Comparison of ENCODE assay signal across 8 cellular contexts in the genomic region with DNA sequence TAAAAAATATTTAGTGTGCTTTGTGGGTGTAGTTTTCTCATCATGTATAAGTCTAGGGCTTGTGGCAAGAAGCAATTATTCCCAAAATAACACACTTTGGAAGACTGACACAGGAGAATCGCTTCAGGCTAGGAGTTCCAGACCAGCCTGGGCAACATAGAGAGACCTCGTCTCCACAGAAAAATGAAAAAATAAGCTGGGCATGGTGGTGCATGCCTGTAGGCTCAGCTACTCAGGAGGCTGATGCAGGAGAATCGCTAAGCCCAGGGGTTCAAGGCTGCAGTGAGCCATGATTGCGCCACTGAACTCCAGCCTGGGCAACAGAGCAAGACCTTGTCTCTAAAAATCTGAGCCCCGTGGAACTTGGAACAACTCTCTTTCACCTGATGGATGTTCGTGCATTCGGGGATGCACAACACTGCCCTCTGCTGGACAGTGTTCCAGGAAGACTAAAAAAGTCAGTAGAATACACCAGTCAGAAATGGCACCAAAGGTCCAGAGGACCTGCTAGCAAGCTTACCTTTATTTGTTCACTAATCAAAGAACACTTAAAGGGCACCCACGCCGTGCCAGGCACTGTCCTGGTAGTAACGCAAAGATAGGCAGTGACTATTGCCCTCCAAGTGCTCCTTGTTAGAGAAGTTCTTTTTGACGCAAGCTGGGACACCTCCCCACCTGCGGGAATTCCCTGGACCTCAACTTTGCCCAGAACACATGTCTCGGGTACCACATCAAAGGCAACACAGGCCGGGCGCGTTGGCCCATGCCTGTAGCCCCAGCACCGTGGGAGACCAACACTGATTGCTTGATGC.
A peak's percentile ranks its signal among the peaks of the same experiment; 100 is the strongest.
DNase-seq lines count a peak whose midpoint lies in the region; ATAC-seq, FAIRE-seq and TF ChIP-seq lines count a peak whose summit lies in the region.

No MANE protein-coding gene starts in this region.

- H3K9me3 ChIP-seq in neuronal stem cell (replicated peaks in 1 of 2; ENCODE audit: control insufficient read depth in 2 of 2, insufficient read depth in 1 of 2, low read depth in 1 of 2, low read length in 2 of 2) (no peaks in the 10 kb centered on the region), vagina (peaks cover 12% of the 10 kb centered on the region)

- H2BK5ac ChIP-seq in neuronal stem cell (ENCODE audit: low read length): no peak overlapping the region

- H3K9ac ChIP-seq in neuronal stem cell (ENCODE audit: low read depth, low read length, poor library complexity): no peak overlapping the region

- peak; percentile 54 for ATAC-seq in HG02610 (IDR thresholded peaks at IDR 0.05; ENCODE audit: unreplicated experiment)

- FAIRE-seq in D721Med (lab: Jason Lieb, UNC): no peak

- intact Hi-C loops in vagina (cut with DNase I): no loop called here

- H3K27me3 ChIP-seq in neuronal stem cell (ENCODE audit: control insufficient read depth in 3 of 3, insufficient read depth in 3 of 3, low read depth in 1 of 3, low read length in 3 of 3) (no peaks in the 10 kb centered on the region), vagina (no peaks in the 10 kb centered on the region)

- H4K91ac ChIP-seq in neuronal stem cell (ENCODE audit: low read depth, low read length, poor library complexity): no peak overlapping the region

- H3K4me1 ChIP-seq in neuronal stem cell (ENCODE audit: control insufficient read depth in 2 of 2, insufficient read depth in 1 of 2, low read depth in 1 of 2, low read length in 2 of 2) (peaks cover 0 to 2% of the 10 kb centered on the region in 2 donors), vagina (no peaks in the 10 kb centered on the region)

- no peak overlapping the region for H3K14ac ChIP-seq in neuronal stem cell (ENCODE audit: low read length)

- no peak overlapping the region for H2AK5ac ChIP-seq in neuronal stem cell (ENCODE audit: low read depth, low read length)

- no peak overlapping the region for H4K8ac ChIP-seq in neuronal stem cell (ENCODE audit: low read depth, low read length)

- H2BK120ac ChIP-seq in neuronal stem cell (ENCODE audit: low read depth, low read length): no peak overlapping the region

- H3K4me3 ChIP-seq in neuronal stem cell (ENCODE audit: low read length in 2 of 2) (peak overlapping the region in 1 of 2 donors; percentile 44), vagina (no peak overlapping the region)

- no peaks in the 10 kb centered on the region for H3K36me3 ChIP-seq in neuronal stem cell (replicated peaks in 1 of 2; ENCODE audit: control insufficient read depth in 2 of 2, insufficient read depth in 2 of 2, low read length in 2 of 2)
- H3K36me3 ChIP-seq in vagina: no peaks in the 10 kb centered on the region

- no peak overlapping the region for H2BK15ac ChIP-seq in neuronal stem cell (ENCODE audit: low read length)

- H3K23ac ChIP-seq in neuronal stem cell (ENCODE audit: low read depth, low read length, poor library complexity): no peak overlapping the region

- no peak overlapping the region for H3K18ac ChIP-seq in neuronal stem cell (ENCODE audit: low read length)

- no peak for TF ChIP-seq POLR2A in vagina (IDR thresholded peaks at IDR 0.05)

- H3K4me2 ChIP-seq in neuronal stem cell (ENCODE audit: insufficient read depth, low read length, poor library complexity, severe bottlenecking): no peak overlapping the region

- no peak overlapping the region for H2AFZ ChIP-seq in neuronal stem cell (ENCODE audit: low read length)

- DNase-seq in D721Med (ENCODE audit: insufficient read length, low spot score) (peak; percentile 45), NCI-H82 (lab: John Stamatoyannopoulos, UW) (peak; percentile 82), activated T-cell treated with anti-CD3 and anti-CD28 coated beads for 1 hour (ENCODE audit: low read depth) (peak; percentile 29), fibroblast of the conjunctiva (ENCODE audit: low read depth) (peak; percentile 9), neuronal stem cell (ENCODE audit: low spot score) (peak; percentile 72), vagina (ENCODE audit: extremely low spot score in 2 of 2) (no peak), epidermal melanocyte (ENCODE audit: insufficient read length, low spot score) (no peak)

- TF ChIP-seq CTCF in D721Med (IDR thresholded peaks at IDR 0.05; ENCODE audit: insufficient read depth, missing control alignments): peak; percentile 70
- TF ChIP-seq CTCF in vagina (IDR thresholded peaks at IDR 0.05): peak; percentile 12 to 37 (median 26)

- no peak overlapping the region for H3K4ac ChIP-seq in neuronal stem cell (ENCODE audit: low read length)

- no peak overlapping the region for H2BK12ac ChIP-seq in neuronal stem cell (ENCODE audit: low read length)

- H3K79me1 ChIP-seq in neuronal stem cell (ENCODE audit: low read depth, low read length): no peaks in the 10 kb centered on the region

- WGBS in neuronal stem cell (ENCODE audit: extremely low coverage in 2 of 2, insufficient read length in 2 of 2, insufficient replicate concordance in 1 of 2), 2 donors: no CpG with 5 or more reads among the region's 17 CpGs

- H3K27ac ChIP-seq in neuronal stem cell (replicated peaks; ENCODE audit: low read length): no peak overlapping the region
- no peak overlapping the region for H3K27ac ChIP-seq in vagina

Comparison
In these comparisons a context has a peak if more than half of its experiments do, and no peak if none do; other contexts are left out.
1. DNase-seq: peak in D721Med (single experiment), NCI-H82 (single experiment), activated T-cell treated with anti-CD3 and anti-CD28 coated beads for 1 hour (single experiment), fibroblast of the conjunctiva (single experiment) and neuronal stem cell (single experiment); none in vagina (0 of 2) and epidermal melanocyte (single experiment).